21 cellular contexts compared by ENCODE assay signal in the genomic region with DNA sequence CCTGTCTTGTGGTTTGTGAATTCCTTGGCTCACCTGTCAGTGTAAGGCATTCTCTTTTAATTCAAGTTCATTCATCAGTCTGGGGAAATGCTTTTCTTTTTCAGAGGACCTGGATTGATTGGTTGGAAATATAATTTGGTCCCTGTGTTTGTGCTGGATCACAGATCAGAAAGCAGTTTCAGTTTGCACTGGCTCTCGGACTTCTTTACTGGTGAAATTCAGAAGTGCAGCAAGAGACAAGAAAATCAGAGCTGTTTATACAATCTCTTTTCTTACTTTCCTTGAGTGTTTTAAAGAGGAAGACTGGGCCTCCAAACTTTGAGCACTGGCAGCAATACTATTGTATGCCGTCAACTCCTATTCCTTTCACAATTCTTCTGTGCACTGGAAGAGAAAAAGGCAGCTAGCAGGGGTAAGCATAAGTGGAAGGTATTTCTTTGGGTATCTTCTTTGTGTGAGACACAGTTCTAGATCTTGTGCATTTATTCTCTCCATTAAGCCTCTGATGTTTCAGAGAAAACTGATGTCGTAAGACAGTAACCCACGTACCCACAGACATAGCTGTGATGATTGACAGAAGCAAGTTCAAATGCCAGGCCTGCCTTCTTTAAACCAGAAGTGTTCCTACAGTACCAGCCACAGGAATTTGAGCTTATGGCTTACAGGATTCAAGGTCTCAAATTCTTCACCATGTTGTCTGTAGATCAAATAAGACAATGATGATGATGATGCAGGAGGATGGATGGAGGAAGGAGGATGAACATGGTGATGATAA.
DNase-seq lines count a peak whose midpoint lies in the region; ATAC-seq and TF ChIP-seq lines count a peak whose summit lies in the region.
"Had no signal": no experiment of that assay in that cellular context is flagged by ENCODE, and none has a peak within 500 bp of the region (broad histone marks: within the 10 kb centered on the region; RNA-seq: fewer than 3 reads in every experiment).

No MANE protein-coding gene starts in this region.

- no peak for TF ChIP-seq CTCF in WI38 (IDR thresholded peaks at IDR 0.05; ENCODE audit: low read depth, low read length)
- no peak for TF ChIP-seq CTCF in foreskin keratinocyte (conservative IDR thresholded peaks at IDR 0.05)

- H3K4me1 ChIP-seq in foreskin keratinocyte = no peaks in the 10 kb centered on the region

- peak; percentile 39 for DNase-seq in AG20443 (ENCODE audit: low spot score)
- DNase-seq in foreskin keratinocyte = no peak
- DNase-seq in renal cortical epithelial cell (ENCODE audit: low read depth) = peak; percentile 26
- DNase-seq in NCI-H526 (lab: John Stamatoyannopoulos, UW) = no peak
- DNase-seq in NCI-H345 treated with DMSO at 0.1 percent for 48 hours (lab: John Stamatoyannopoulos, UW; ENCODE audit: unreplicated experiment) = no peak
- no peak for DNase-seq in dedifferentiated amniotic fluid mesenchymal stem cell (ENCODE audit: extremely low spot score)
- DNase-seq: activated CD4-positive, alpha-beta T cell treated with anti-CD3 and anti-CD28 coated beads, Interleukin-2, amount 10 ng/mL, durations not matched to agents 24 days and 14 days; activated naive CD4-positive, alpha-beta T cell treated with anti-CD3 and anti-CD28 coated beads, Interleukin-2, amount 50 U/mL, for 16 hours; AML-193; Calu3; central memory CD4-positive, alpha-beta T cell; endodermal cell; GDM1; immature natural killer cell; mesendoderm; SHP77 treated with DMSO at 0.1 percent for 48 hours; stimulated activated naive CD4-positive, alpha-beta T cell treated with Interleukin-2 at 50 U/mL for 16 hours; T-helper 9 cell had no signal

- H3K27me3 ChIP-seq in foreskin keratinocyte = no peaks in the 10 kb centered on the region

- H3K4me3 ChIP-seq in WI38 (ENCODE audit: low read depth, low read length) = peak overlapping the region; percentile 27; the same call in 1 of the 2 replicates
- H3K4me3 ChIP-seq: smooth muscle cell had no signal

- peak; percentile 21 for ATAC-seq in foreskin keratinocyte
- ATAC-seq in GM21619 (IDR thresholded peaks at IDR 0.05; ENCODE audit: unreplicated experiment) = no peak

- no peak overlapping the region for H3K27ac ChIP-seq in foreskin keratinocyte

Comparison
In these comparisons a context has a peak if more than half of its experiments do, and no peak if none do; other contexts are left out.
1. DNase-seq: peak in AG20443 (single experiment) and renal cortical epithelial cell (single experiment); none in foreskin keratinocyte (0 of 2), NCI-H526 (0 of 2), NCI-H345 treated with DMSO at 0.1 percent for 48 hours (single experiment) and dedifferentiated amniotic fluid mesenchymal stem cell (single experiment).